In genomic region chr3:136862611-136862951, GRCh38 we compare ENCODE assay signal across 8 cellular contexts. TPM values are rescaled to one million over a fixed set of nuclear protein-coding genes. Genes with fewer than 3 reads are reported as not detected.
DNase-seq lines count a peak whose midpoint lies in the region; ATAC-seq and TF ChIP-seq lines count a peak whose summit lies in the region.

No MANE protein-coding gene starts in this region.

- no peaks in the 10 kb centered on the region for H3K27me3 ChIP-seq in esophagus squamous epithelium
- no peaks in the 10 kb centered on the region for H3K27me3 ChIP-seq in thymus (ENCODE audit: control insufficient read depth, insufficient read depth)

- H3K27me3 Mint-ChIP-seq in natural killer cell (ENCODE audit: low read depth in 2 of 2) = no peaks in the 10 kb centered on the region

- no peak for TF ChIP-seq POLR2A in esophagus squamous epithelium (IDR thresholded peaks at IDR 0.05)

- intact Hi-C loops in esophagus squamous epithelium (cut with DNase I) = no loop called here
- intact Hi-C loops in natural killer cell (cut with micrococcal nuclease) = loop anchor here (1.0 to 5.0 kb wide), 5 partner anchors 59 to 612 kb away; partner anchors contain the start of genes PCCB and STAG1

- peak; percentile 21 for ATAC-seq in GM18502 (IDR thresholded peaks at IDR 0.05; ENCODE audit: poor library complexity, unreplicated experiment)
- peak; percentile 17 for ATAC-seq in HG03097 (IDR thresholded peaks at IDR 0.05; ENCODE audit: low FRiP score, unreplicated experiment)
- peak; percentile 2 to 22 (median 7) for ATAC-seq in natural killer cell

- DNase-seq in ACHN (peak; percentile 62), NCI-H226 (peak; percentile 61), activated T-cell treated with anti-CD3 and anti-CD28 coated beads for 48 hours (ENCODE audit: low read depth) (peak; percentile 23), esophagus squamous epithelium (lab: John Stamatoyannopoulos, UW) (peak; percentile 6), natural killer cell (no peak)

- H3K4me1 ChIP-seq in esophagus squamous epithelium (peaks cover 0 to 64% (median 14%) of the 10 kb centered on the region in 3 donors), thymus (ENCODE audit: control insufficient read depth, insufficient read depth, low read length) (peaks cover 9% of the 10 kb centered on the region)

- H3K27ac ChIP-seq in esophagus squamous epithelium (peak overlapping the region; percentile 88 to 98 (median 98)), thymus (ENCODE audit: low read depth) (peak overlapping the region; percentile 99)

- 0% methylated on average over 14 of the region's 29 CpGs; no CpG with 5 or more reads in 1 of the 2 donors for WGBS in esophagus squamous epithelium, 2 donors
- WGBS in thymus = under 1% methylated on average over 29 of the region's 29 CpGs

- no peaks in the 10 kb centered on the region for H3K9me3 Mint-ChIP-seq in natural killer cell

- peak overlapping the region; percentile 98 for H3K4me3 Mint-ChIP-seq in natural killer cell

- in situ Hi-C loops in ACHN (cut with HindIII; ENCODE audit: low pct_ligation_motif_present, low pct_unique_long_range_greater_than_20kb, low sequenced_read_pairs) = no loop called here

- TF ChIP-seq CTCF in esophagus squamous epithelium (IDR thresholded peaks at IDR 0.05) (no peak), natural killer cell (IDR thresholded peaks at IDR 0.05) (no peak)

- H3K4me1 Mint-ChIP-seq in natural killer cell = peaks cover 45 to 53% of the 10 kb centered on the region in 2 donors

- H3K36me3 Mint-ChIP-seq in natural killer cell = no peaks in the 10 kb centered on the region

- H3K9me3 ChIP-seq in esophagus squamous epithelium (no peaks in the 10 kb centered on the region), thymus (ENCODE audit: control insufficient read depth) (no peaks in the 10 kb centered on the region)

- H3K36me3 ChIP-seq in esophagus squamous epithelium (peaks cover 0 to 2% (median 0%) of the 10 kb centered on the region in 3 donors), thymus (ENCODE audit: control insufficient read depth, insufficient read depth) (peaks cover 3% of the 10 kb centered on the region)

- H3K4me3 ChIP-seq in esophagus squamous epithelium (peak overlapping the region; percentile 55 to 97 (median 90)), thymus (ENCODE audit: low read length) (peak overlapping the region; percentile 80)

- peak overlapping the region; percentile 98 to 99 for H3K27ac Mint-ChIP-seq in natural killer cell

RNA-seq across cellular contexts. Expression of gene NCK1, which starts 0.6 kb away (rescaled TPM):
- total RNA-seq in esophagus squamous epithelium (10 to 100 TPM; 35.6 to 66.1 (median 57.3) TPM), natural killer cell (10 to 100 TPM; 61.2 to 77.9 (median 69.5) TPM)
- polyA plus RNA-seq in thymus = 45.2 TPM

RNA-seq across cellular contexts. Expression of gene SLC35G2, which starts 43.7 kb away (rescaled TPM):
- total RNA-seq in esophagus squamous epithelium (1 to 10 TPM in 3 of 4 donors, under 1 TPM in 1; 0.68 to 4.0 (median 3.1) TPM), natural killer cell (under 1 TPM in 1 of 3 donors, not detected in 2; 0.33 TPM)
- 7.3 TPM for polyA plus RNA-seq in thymus
